22 cellular contexts compared by ENCODE assay signal in genomic region chr10:71562884-71563283, GRCh38.
"Had no signal": no experiment of that assay in that cellular context is flagged by ENCODE, and none has a peak within 500 bp of the region (broad histone marks: within the 10 kb centered on the region; RNA-seq: fewer than 3 reads in every experiment).

No MANE protein-coding gene starts in this region.

- DNase-seq: IMR-90, Karpas-422, KG1, MM.1S, NCI-H1092 treated with DMSO at 0.1 percent for 48 hours, NCI-H1436, NCI-H187, NCI-H2029, NCI-H2081 treated with DMSO at 0.1 percent for 48 hours, NCI-H2171, NCI-H226, NCI-H446, NCI-H510A, NCI-H524 treated with DMSO at 0.1 percent for 48 hours, NCI-H69, NCI-H774, RPMI8226, SHP77 had no signal

- H3K36me3 ChIP-seq: SJSA1 had no signal

- H3K9me3 ChIP-seq: SJSA1 had no signal

- H3K27ac ChIP-seq: SJSA1, SK-N-MC had no signal

- FAIRE-seq: HepG2, RCC 7860 had no signal

- ATAC-seq: HepG2 had no signal

- H3K4me3 ChIP-seq: SJSA1, SK-N-MC had no signal

- H3K4me1 ChIP-seq: SJSA1 had no signal

- H3K27me3 ChIP-seq: SJSA1 had no signal
